Comparison of ENCODE assay signal across 8 cellular contexts in the genomic region with DNA sequence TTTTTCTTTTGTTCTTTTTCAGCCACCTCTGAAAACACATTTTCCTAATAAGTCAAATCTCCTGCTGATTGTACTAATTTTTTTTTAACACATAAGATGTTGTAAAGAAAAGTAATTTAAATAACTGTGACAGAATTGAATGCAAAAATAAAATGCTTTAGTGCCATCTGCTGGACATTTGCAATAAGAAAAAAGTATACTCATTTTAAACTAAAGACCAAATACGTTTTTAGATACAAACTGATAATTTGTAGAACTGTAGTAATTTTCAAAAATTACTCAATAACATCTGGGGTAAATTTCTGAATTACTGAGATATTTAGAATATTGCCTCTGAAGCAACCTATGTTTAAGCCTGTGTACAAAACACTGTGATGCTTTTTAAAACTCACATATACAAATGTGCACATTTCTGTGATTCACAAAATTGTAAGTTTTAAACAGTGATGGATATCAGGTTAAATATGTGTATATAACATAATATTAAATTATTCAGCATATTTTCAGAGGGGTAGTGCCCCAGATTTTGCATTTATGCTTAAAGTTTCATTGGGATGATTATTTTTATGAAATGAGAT.
DNase-seq lines count a peak whose midpoint lies in the region; ATAC-seq and TF ChIP-seq lines count a peak whose summit lies in the region.

No MANE protein-coding gene starts in this region.

- H4K8ac ChIP-seq in H9 (replicated peaks; ENCODE audit: insufficient read length, low read depth, low read length) = no peak overlapping the region

- H2BK5ac ChIP-seq in H9 (ENCODE audit: insufficient read length, low read length) = no peak overlapping the region

- H3K4me1 Mint-ChIP-seq in H9 = peaks cover 15 to 17% of the 10 kb centered on the region in 2 experiments

- no peak overlapping the region for H3K23ac ChIP-seq in H9 (ENCODE audit: insufficient read length, low read depth, low read length)

- no peaks in the 10 kb centered on the region for H3K9me3 Mint-ChIP-seq in H9

- H4K5ac ChIP-seq in H9 (ENCODE audit: insufficient read length, low read depth, low read length) = no peak overlapping the region

- H3K4me3 ChIP-seq in AG09309 (ENCODE audit: control insufficient read depth, low read depth, low read length) (no peak overlapping the region), SK-N-MC (peak overlapping the region; percentile 40; the same call in 1 of the 2 replicates)

- H2BK15ac ChIP-seq in H9 (ENCODE audit: low read depth, low read length) = no peak overlapping the region

- H3K4me1 ChIP-seq in H9 (ENCODE audit: insufficient read depth, low read length) = no peaks in the 10 kb centered on the region; the same call in 1 of the 2 replicates

- no peak overlapping the region for H2BK12ac ChIP-seq in H9 (ENCODE audit: insufficient read length, low read depth, low read length)

- no peaks in the 10 kb centered on the region for H3K79me2 ChIP-seq in H9 (ENCODE audit: insufficient read depth, low read length)

- H2AFZ ChIP-seq in H9 (ENCODE audit: low read length) = no peak overlapping the region

- H3K18ac ChIP-seq in H9 (ENCODE audit: insufficient read length, low read depth, low read length) = no peak overlapping the region

- H3K9ac ChIP-seq in H9 (ENCODE audit: extremely low read depth, insufficient read length, low read length) (no peak overlapping the region), SK-N-MC (ENCODE audit: insufficient read length) (no peak overlapping the region)

- no peak overlapping the region for H2BK20ac ChIP-seq in H9 (ENCODE audit: low read depth, low read length, poor library complexity, severe bottlenecking)

- no CpG with 5 or more reads among the region's 1 CpG for WGBS in H9 (ENCODE audit: extremely low coverage, insufficient read length, low lambda C conversion rate)

- no peaks in the 10 kb centered on the region for H3K27me3 ChIP-seq in H9 (ENCODE audit: insufficient read depth, low read length)

- DNase-seq in AG09309 (ENCODE audit: low read depth) = no peak
- DNase-seq in H9 = no peak
- DNase-seq in SK-N-MC (ENCODE audit: low read depth, low spot score) = peak; percentile 48
- DNase-seq in globus pallidus (ENCODE audit: low spot score) = peak; percentile 17

- H3K27ac Mint-ChIP-seq in H9 = no peak overlapping the region

- H3K14ac ChIP-seq in H9 (ENCODE audit: insufficient read depth, low read length) = no peak overlapping the region

- H3K27ac ChIP-seq in H9 (ENCODE audit: insufficient read length, low read depth, low read length) (no peak overlapping the region), SK-N-MC (peak overlapping the region; percentile 23; the same call in 1 of the 2 replicates)

- no peaks in the 10 kb centered on the region for H4K20me1 ChIP-seq in H9 (ENCODE audit: control insufficient read depth, insufficient read depth, insufficient read length)

- no peaks in the 10 kb centered on the region for H3K36me3 Mint-ChIP-seq in H9 (ENCODE audit: insufficient read depth in 1 of 3, low read depth in 3 of 3)

- TF ChIP-seq CTCF in AG09309 (IDR thresholded peaks at IDR 0.05; ENCODE audit: control insufficient read depth, insufficient read depth, low read depth, low read length, missing control alignments) (peak; percentile 26), H9 (conservative IDR thresholded peaks at IDR 0.05) (peak; percentile 79)

- H3K27me3 Mint-ChIP-seq in H9 (ENCODE audit: low read depth) = no peaks in the 10 kb centered on the region

- no peak overlapping the region for H3K56ac ChIP-seq in H9 (ENCODE audit: insufficient read length, low read depth, low read length)

- no peaks in the 10 kb centered on the region for H3K79me1 ChIP-seq in H9 (ENCODE audit: insufficient read depth, low read depth, low read length, poor library complexity, severe bottlenecking)

- no peak overlapping the region for H4K91ac ChIP-seq in H9 (ENCODE audit: insufficient read length, low read depth, low read length)

- no peak overlapping the region for H2BK120ac ChIP-seq in H9 (ENCODE audit: low read depth, low read length, poor library complexity, severe bottlenecking)

- ATAC-seq in HG02610 (IDR thresholded peaks at IDR 0.05; ENCODE audit: unreplicated experiment) = no peak
- no peak for ATAC-seq in GM18907 (IDR thresholded peaks at IDR 0.05; ENCODE audit: unreplicated experiment)
- no peak for ATAC-seq in HG03469 (IDR thresholded peaks at IDR 0.05; ENCODE audit: unreplicated experiment)
- ATAC-seq in HG03571 (IDR thresholded peaks at IDR 0.05; ENCODE audit: unreplicated experiment) = no peak

- no peaks in the 10 kb centered on the region for H3K36me3 ChIP-seq in SK-N-MC (ENCODE audit: insufficient read depth, low read length)

- H3K9me3 ChIP-seq in H9 (ENCODE audit: control insufficient read depth, low read depth, low read length) (no peaks in the 10 kb centered on the region), SK-N-MC (ENCODE audit: low read depth, low read length) (no peaks in the 10 kb centered on the region)

- H3K23me2 ChIP-seq in H9 (ENCODE audit: insufficient read length, low read depth, low read length, poor library complexity, severe bottlenecking) = no peaks in the 10 kb centered on the region

- H2AK5ac ChIP-seq in H9 (ENCODE audit: insufficient read length, low read length) = no peak overlapping the region

- H3K4me2 ChIP-seq in H9 (ENCODE audit: insufficient read depth, insufficient read length, low read length) = no peak overlapping the region

- H3K4ac ChIP-seq in H9 (ENCODE audit: low read depth, low read length) = no peak overlapping the region

- H3K4me3 Mint-ChIP-seq in H9 = no peak overlapping the region

- H3T11ph ChIP-seq in H9 (ENCODE audit: low read length) = no peak overlapping the region

Comparison
In these comparisons a context has a peak if more than half of its experiments do, and no peak if none do; other contexts are left out.
1. DNase-seq: peak in SK-N-MC (single experiment) and globus pallidus (single experiment); none in AG09309 (single experiment) and H9 (single experiment).